In genomic region chr2:75522543-75523312, GRCh38 we compare ENCODE assay signal across 1 cellular context.
A peak's percentile ranks its signal among the peaks of the same experiment; 100 is the strongest.
TF ChIP-seq lines count a peak whose summit lies in the region.

No MANE protein-coding gene starts in this region.

TF ChIP-seq in HepG2, 621 proteins besides CTCF, POLR2A, EP300 and RAD21 (continued from another document and continues in another):
- no peak; the same call in 1 of the 2 replicates for TF ChIP-seq ZNF646 (CRISPR knock-in tag; IDR thresholded peaks at IDR 0.05)
- peak; percentile 42; the same call in 1 of the 2 replicates for TF ChIP-seq RFXAP (CRISPR knock-in tag; IDR thresholded peaks at IDR 0.05; ENCODE audit: borderline replicate concordance)
- TF ChIP-seq SKI (IDR thresholded peaks at IDR 0.05; ENCODE audit: partially characterized antibody) = peak; percentile 59
- no peak for TF ChIP-seq GPN1 (CRISPR knock-in tag; IDR thresholded peaks at IDR 0.05; ENCODE audit: borderline replicate concordance)
- peak; percentile 78; the same call in 1 of the 2 replicates for TF ChIP-seq ZNF775 (CRISPR knock-in tag; IDR thresholded peaks at IDR 0.05; ENCODE audit: borderline replicate concordance)
- TF ChIP-seq MYNN (CRISPR knock-in tag; IDR thresholded peaks at IDR 0.05; ENCODE audit: low read depth) = peak; percentile 72; the same call in 1 of the 2 replicates
- TF ChIP-seq ETS1 (CRISPR knock-in tag; IDR thresholded peaks at IDR 0.05) = 0 out of 2 replicates have a peak, but pooled peaks have one; percentile 3
- no peak for TF ChIP-seq ADNP (CRISPR knock-in tag; IDR thresholded peaks at IDR 0.05)
- peak; percentile 95; the same call in 1 of the 2 replicates for TF ChIP-seq ZNF713 (CRISPR knock-in tag; IDR thresholded peaks at IDR 0.05)
- TF ChIP-seq LRRFIP1 (CRISPR knock-in tag; conservative IDR thresholded peaks at IDR 0.05) = no peak
- no peak for TF ChIP-seq HNRNPUL1 (IDR thresholded peaks at IDR 0.05; ENCODE audit: low read depth, low read length)
- TF ChIP-seq ZNF747 (CRISPR knock-in tag; IDR thresholded peaks at IDR 0.05; ENCODE audit: borderline replicate concordance) = peak; percentile 73; the same call in 1 of the 2 replicates
- TF ChIP-seq ZNF512 (CRISPR knock-in tag; IDR thresholded peaks at IDR 0.05) = peak; percentile 85; the same call in 1 of the 2 replicates
- TF ChIP-seq ZNF232 (CRISPR knock-in tag; IDR thresholded peaks at IDR 0.05; ENCODE audit: borderline replicate concordance) = peak; percentile 29; the same call in 1 of the 2 replicates
- peak; percentile 88; the same call in 1 of the 2 replicates for TF ChIP-seq IRF2 (CRISPR knock-in tag; IDR thresholded peaks at IDR 0.05)
- TF ChIP-seq THYN1 (CRISPR knock-in tag; IDR thresholded peaks at IDR 0.05; ENCODE audit: borderline replicate concordance, low read depth) = 0 out of 2 replicates have a peak, but pooled peaks have one; percentile 15
- peak; percentile 75; the same call in 1 of the 2 replicates for TF ChIP-seq ZNF235 (CRISPR knock-in tag; IDR thresholded peaks at IDR 0.05; ENCODE audit: borderline replicate concordance)
- TF ChIP-seq MEIS1 (CRISPR knock-in tag; IDR thresholded peaks at IDR 0.05; ENCODE audit: borderline replicate concordance) = peak; percentile 89; the same call in 1 of the 2 replicates
- no peak for TF ChIP-seq ZBTB7A (CRISPR knock-in tag; IDR thresholded peaks at IDR 0.05)
- TF ChIP-seq FOXK2 (IDR thresholded peaks at IDR 0.05) = peak; percentile 58; the same call in 1 of the 2 replicates
- TF ChIP-seq RXRA (CRISPR knock-in tag; IDR thresholded peaks at IDR 0.05) = peak; percentile 95; the same call in 1 of the 2 replicates
- TF ChIP-seq TRIM24 (CRISPR knock-in tag; IDR thresholded peaks at IDR 0.05) = peak; percentile 70; the same call in 1 of the 2 replicates
- peak; percentile 46 for TF ChIP-seq SALL2 (CRISPR knock-in tag; IDR thresholded peaks at IDR 0.05)
- no peak for TF ChIP-seq SP2 (CRISPR knock-in tag; IDR thresholded peaks at IDR 0.05)
- peak; percentile 85 for TF ChIP-seq NR2F2 (IDR thresholded peaks at IDR 0.05; ENCODE audit: borderline replicate concordance, low read depth)
- TF ChIP-seq ZBTB8A (CRISPR knock-in tag; IDR thresholded peaks at IDR 0.05; ENCODE audit: borderline replicate concordance, low read depth) = 0 out of 2 replicates have a peak, but pooled peaks have one; percentile 12
- no peak for TF ChIP-seq NR1H2 (CRISPR knock-in tag; IDR thresholded peaks at IDR 0.05; ENCODE audit: borderline replicate concordance, low read depth)
- TF ChIP-seq TCF7 (IDR thresholded peaks at IDR 0.05; ENCODE audit: low read depth) = peak; percentile 98
- TF ChIP-seq ZNF746 (CRISPR knock-in tag; IDR thresholded peaks at IDR 0.05) = peak; percentile 92
- TF ChIP-seq DMTF1 (CRISPR knock-in tag; IDR thresholded peaks at IDR 0.05) = peak; percentile 49; the same call in 1 of the 2 replicates
- no peak for TF ChIP-seq ZNF496 (CRISPR knock-in tag; IDR thresholded peaks at IDR 0.05; ENCODE audit: insufficient replicate concordance)
- peak; percentile 91 for TF ChIP-seq HNF1B (CRISPR knock-in tag; IDR thresholded peaks at IDR 0.05)
- no peak for TF ChIP-seq HMGA1 (CRISPR knock-in tag; conservative IDR thresholded peaks at IDR 0.05)
- TF ChIP-seq ZFP90 (CRISPR knock-in tag; IDR thresholded peaks at IDR 0.05; ENCODE audit: borderline replicate concordance) = peak; percentile 83; the same call in 1 of the 2 replicates
- TF ChIP-seq NR2C2 (CRISPR knock-in tag; IDR thresholded peaks at IDR 0.05; ENCODE audit: borderline replicate concordance) = peak; percentile 83
- peak; percentile 86 for TF ChIP-seq MTERF4 (CRISPR knock-in tag; IDR thresholded peaks at IDR 0.05)
- peak; percentile 47; the same call in 1 of the 2 replicates for TF ChIP-seq ZNF687 (CRISPR knock-in tag; IDR thresholded peaks at IDR 0.05)
- TF ChIP-seq RFXANK (CRISPR knock-in tag; IDR thresholded peaks at IDR 0.05) = no peak
- peak; percentile 84; the same call in 1 of the 2 replicates for TF ChIP-seq ZNF564 (CRISPR knock-in tag; IDR thresholded peaks at IDR 0.05)
